Comparison of ENCODE assay signal across 1 cellular context in the genomic region with DNA sequence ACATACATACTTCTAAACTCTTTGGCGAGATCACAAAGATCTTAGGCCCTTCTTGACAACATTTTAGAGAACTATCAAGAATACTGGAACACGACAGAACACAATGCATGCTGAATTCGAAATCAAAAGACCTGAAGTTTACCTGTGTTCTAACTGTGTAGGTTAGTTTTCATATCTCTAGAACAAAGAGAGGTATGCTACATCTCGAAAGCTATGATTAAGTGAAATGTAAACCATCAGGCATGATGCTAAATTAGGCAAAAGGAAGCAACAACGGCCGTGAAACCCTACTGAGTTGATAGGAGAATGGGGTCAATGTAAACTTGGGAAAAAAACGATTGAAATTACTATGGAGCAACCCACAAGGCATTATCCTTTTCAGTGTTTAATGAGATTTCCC.
TF ChIP-seq lines count a peak whose summit lies in the region.

No MANE protein-coding gene starts in this region.

TF ChIP-seq in HepG2, 621 proteins besides CTCF, POLR2A, EP300 and RAD21:
- TF ChIP-seq ZNF414 (CRISPR knock-in tag; IDR thresholded peaks at IDR 0.05) (no peak), RFX3 (CRISPR knock-in tag; IDR thresholded peaks at IDR 0.05) (no peak)
- TF ChIP-seq, protein P1, sequence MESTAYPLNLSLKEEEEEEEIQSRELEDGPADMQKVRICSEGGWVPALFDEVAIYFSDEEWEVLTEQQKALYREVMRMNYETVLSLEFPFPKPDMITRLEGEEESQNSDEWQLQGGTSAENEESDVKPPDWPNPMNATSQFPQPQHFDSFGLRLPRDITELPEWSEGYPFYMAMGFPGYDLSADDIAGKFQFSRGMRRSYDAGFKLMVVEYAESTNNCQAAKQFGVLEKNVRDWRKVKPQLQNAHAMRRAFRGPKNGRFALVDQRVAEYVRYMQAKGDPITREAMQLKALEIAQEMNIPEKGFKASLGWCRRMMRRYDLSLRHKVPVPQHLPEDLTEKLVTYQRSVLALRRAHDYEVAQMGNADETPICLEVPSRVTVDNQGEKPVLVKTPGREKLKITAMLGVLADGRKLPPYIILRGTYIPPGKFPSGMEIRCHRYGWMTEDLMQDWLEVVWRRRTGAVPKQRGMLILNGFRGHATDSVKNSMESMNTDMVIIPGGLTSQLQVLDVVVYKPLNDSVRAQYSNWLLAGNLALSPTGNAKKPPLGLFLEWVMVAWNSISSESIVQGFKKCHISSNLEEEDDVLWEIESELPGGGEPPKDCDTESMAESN (CRISPR knock-in tag; conservative IDR thresholded peaks at IDR 0.05), result no peak
- TF ChIP-seq, protein P2, sequence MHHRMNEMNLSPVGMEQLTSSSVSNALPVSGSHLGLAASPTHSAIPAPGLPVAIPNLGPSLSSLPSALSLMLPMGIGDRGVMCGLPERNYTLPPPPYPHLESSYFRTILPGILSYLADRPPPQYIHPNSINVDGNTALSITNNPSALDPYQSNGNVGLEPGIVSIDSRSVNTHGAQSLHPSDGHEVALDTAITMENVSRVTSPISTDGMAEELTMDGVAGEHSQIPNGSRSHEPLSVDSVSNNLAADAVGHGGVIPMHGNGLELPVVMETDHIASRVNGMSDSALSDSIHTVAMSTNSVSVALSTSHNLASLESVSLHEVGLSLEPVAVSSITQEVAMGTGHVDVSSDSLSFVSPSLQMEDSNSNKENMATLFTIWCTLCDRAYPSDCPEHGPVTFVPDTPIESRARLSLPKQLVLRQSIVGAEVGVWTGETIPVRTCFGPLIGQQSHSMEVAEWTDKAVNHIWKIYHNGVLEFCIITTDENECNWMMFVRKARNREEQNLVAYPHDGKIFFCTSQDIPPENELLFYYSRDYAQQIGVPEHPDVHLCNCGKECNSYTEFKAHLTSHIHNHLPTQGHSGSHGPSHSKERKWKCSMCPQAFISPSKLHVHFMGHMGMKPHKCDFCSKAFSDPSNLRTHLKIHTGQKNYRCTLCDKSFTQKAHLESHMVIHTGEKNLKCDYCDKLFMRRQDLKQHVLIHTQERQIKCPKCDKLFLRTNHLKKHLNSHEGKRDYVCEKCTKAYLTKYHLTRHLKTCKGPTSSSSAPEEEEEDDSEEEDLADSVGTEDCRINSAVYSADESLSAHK (CRISPR knock-in tag; IDR thresholded peaks at IDR 0.05; ENCODE audit: borderline replicate concordance), result no peak
